In the genomic region with DNA sequence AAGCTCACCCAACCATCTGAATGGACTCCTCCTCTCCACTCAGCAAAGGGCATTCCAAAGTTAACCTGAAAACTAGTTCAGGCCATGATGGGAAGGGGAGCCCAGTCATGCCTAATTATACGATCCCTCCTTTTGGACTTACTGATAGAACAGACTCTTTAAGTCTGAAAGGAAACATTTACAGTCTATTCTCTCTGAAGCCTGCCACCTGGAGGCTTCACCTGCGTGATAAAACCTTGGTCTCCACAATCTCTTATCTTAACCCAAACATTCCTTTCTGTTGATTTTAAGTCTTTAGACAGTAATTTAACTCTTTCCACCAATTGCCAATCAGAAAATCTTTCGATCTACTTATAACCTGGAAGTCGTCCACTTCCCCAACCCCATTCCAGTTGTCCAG, we compare ENCODE assay signal across 1 cellular context.
TF ChIP-seq lines count a peak whose summit lies in the region.

No MANE protein-coding gene starts in this region.

TF ChIP-seq in HEK293, 187 proteins besides CTCF, POLR2A, EP300 and RAD21:
- no peak for TF ChIP-seq ZNF202 (tag by site-specific recombination; IDR thresholded peaks at IDR 0.05; ENCODE audit: borderline replicate concordance)
- TF ChIP-seq, protein P1, sequence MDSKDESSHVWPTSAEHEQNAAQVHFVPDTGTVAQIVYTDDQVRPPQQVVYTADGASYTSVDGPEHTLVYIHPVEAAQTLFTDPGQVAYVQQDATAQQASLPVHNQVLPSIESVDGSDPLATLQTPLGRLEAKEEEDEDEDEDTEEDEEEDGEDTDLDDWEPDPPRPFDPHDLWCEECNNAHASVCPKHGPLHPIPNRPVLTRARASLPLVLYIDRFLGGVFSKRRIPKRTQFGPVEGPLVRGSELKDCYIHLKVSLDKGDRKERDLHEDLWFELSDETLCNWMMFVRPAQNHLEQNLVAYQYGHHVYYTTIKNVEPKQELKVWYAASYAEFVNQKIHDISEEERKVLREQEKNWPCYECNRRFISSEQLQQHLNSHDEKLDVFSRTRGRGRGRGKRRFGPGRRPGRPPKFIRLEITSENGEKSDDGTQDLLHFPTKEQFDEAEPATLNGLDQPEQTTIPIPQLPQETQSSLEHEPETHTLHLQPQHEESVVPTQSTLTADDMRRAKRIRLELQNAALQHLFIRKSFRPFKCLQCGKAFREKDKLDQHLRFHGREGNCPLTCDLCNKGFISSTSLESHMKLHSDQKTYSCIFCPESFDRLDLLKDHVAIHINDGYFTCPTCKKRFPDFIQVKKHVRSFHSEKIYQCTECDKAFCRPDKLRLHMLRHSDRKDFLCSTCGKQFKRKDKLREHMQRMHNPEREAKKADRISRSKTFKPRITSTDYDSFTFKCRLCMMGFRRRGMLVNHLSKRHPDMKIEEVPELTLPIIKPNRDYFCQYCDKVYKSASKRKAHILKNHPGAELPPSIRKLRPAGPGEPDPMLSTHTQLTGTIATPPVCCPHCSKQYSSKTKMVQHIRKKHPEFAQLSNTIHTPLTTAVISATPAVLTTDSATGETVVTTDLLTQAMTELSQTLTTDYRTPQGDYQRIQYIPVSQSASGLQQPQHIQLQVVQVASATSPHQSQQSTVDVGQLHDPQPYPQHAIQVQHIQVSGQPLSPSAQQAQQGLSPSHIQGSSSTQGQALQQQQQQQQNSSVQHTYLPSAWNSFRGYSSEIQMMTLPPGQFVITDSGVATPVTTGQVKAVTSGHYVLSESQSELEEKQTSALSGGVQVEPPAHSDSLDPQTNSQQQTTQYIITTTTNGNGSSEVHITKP (tag by site-specific recombination; IDR thresholded peaks at IDR 0.05) = 0 out of 2 replicates have a peak, but pooled peaks have one; percentile 5
